9 cellular contexts compared by ENCODE assay signal in genomic region chr1:1151306-1151705, GRCh38. TPM values are rescaled to one million over a fixed set of nuclear protein-coding genes. Genes with fewer than 3 reads are reported as not detected.
"Had no signal": no experiment of that assay in that cellular context is flagged by ENCODE, and none has a peak within 500 bp of the region (broad histone marks: within the 10 kb centered on the region; RNA-seq: fewer than 3 reads in every experiment).

No MANE protein-coding gene starts in this region.

- FAIRE-seq: H1, H54, HTR-8/SVneo had no signal

- H2AFZ ChIP-seq: GM23338 had no signal

- H3K4me2 ChIP-seq: GM23338 had no signal

- DNase-seq: H9, HCEC 1CT, KG1 had no signal

- ATAC-seq: GM23338 had no signal

- H3K4me3 ChIP-seq: GM23338 had no signal

RNA-seq across cellular contexts. Expression of gene TTLL10, which starts 22.4 kb away (rescaled TPM):
- polyA plus RNA-seq: GM23338, IgD-negative memory B cell had no signal

RNA-seq across cellular contexts. Expression of gene TNFRSF18, which starts 55.1 kb away (rescaled TPM):
- total RNA-seq: HT-29 had no signal
